Comparison of ENCODE assay signal across 18 cellular contexts in the genomic region with DNA sequence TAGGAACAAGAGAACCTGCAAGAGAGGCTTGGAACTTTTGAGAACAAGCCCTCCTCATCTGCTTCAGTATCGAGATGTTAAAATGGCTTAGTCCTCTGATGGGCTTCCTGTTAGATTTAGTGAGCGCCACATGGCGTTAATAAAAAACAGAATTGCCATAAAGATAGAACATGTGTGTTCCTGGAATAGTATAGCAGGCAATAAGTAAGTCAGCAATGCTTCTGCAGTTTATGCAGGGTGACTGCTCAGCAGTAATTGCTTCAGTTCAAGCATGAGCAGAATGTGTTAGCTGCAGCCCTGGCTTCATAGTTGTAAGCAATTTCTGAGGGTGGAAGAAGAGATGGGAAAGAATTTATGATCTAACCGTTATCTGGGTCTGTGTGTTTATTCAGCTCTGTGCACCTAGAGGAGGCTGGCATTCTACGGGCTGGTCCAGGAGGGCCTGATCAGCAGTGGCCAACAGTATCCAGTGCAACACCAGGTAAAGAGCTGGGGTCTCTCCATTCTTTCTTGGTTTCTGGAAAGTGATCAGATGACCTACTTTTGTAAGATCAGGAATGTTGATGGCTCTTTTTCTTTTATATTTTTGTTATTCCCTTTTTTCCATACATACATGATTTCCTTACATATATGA. TPM values are rescaled to one million over a fixed set of nuclear protein-coding genes. Genes with fewer than 3 reads are reported as not detected.
DNase-seq lines count a peak whose midpoint lies in the region; ATAC-seq and TF ChIP-seq lines count a peak whose summit lies in the region.
"Had no signal": no experiment of that assay in that cellular context is flagged by ENCODE, and none has a peak within 500 bp of the region (broad histone marks: within the 10 kb centered on the region; RNA-seq: fewer than 3 reads in every experiment).

No MANE protein-coding gene starts in this region.

- H3K4me3 ChIP-seq in SK-N-MC (peak overlapping the region; percentile 73), osteoblast (ENCODE audit: insufficient read depth, low read length) (no peak overlapping the region)
- H3K4me3 ChIP-seq: A549; BLaER1 treated with 17β-estradiol and CSF1 and Interleukin-3, amounts not matched to agents 10 nM and 100 nM had no signal

- no peaks in the 10 kb centered on the region for H3K79me2 ChIP-seq in osteoblast (ENCODE audit: insufficient read depth, low read length)

- no peaks in the 10 kb centered on the region for H4K20me1 ChIP-seq in osteoblast (ENCODE audit: insufficient read depth, low read length)
- H4K20me1 ChIP-seq: BLaER1 treated with 17β-estradiol and CSF1 and Interleukin-3, amounts not matched to agents 10 nM and 100 nM had no signal

- no peak for TF ChIP-seq CTCF in osteoblast (IDR thresholded peaks at IDR 0.05; ENCODE audit: extremely low read depth, low read depth, low read length)

- H3K36me3 ChIP-seq in SK-N-MC (ENCODE audit: insufficient read depth, low read length) = peaks cover 4% of the 10 kb centered on the region
- H3K36me3 ChIP-seq in osteoblast (ENCODE audit: insufficient read depth, low read length) = no peaks in the 10 kb centered on the region
- H3K36me3 ChIP-seq: BLaER1 treated with 17β-estradiol and CSF1 and Interleukin-3, amounts not matched to agents 10 nM and 100 nM had no signal

- H3K9me3 ChIP-seq in SK-N-MC (ENCODE audit: low read depth, low read length) = no peaks in the 10 kb centered on the region
- no peaks in the 10 kb centered on the region for H3K9me3 ChIP-seq in osteoblast (ENCODE audit: low read depth, low read length)
- H3K9me3 ChIP-seq: A549, Caco-2 had no signal

- no peak; the same call in 2 of the 3 replicates for ATAC-seq in SK-N-SH treated with all-trans-retinoic acid at 6 μM for 48 hours
- no peak for ATAC-seq in GM21576 (IDR thresholded peaks at IDR 0.05; ENCODE audit: unreplicated experiment)
- ATAC-seq: A549; CD8-positive, alpha-beta T cell had no signal

- H3K4me1 ChIP-seq in osteoblast (ENCODE audit: insufficient read depth, low read length) = no peaks in the 10 kb centered on the region
- H3K4me1 ChIP-seq: Caco-2 had no signal

- peak overlapping the region; percentile 70 for H3K9ac ChIP-seq in SK-N-MC (ENCODE audit: insufficient read length)
- H3K9ac ChIP-seq: BLaER1 treated with 17β-estradiol and CSF1 and Interleukin-3, amounts not matched to agents 10 nM and 100 nM had no signal

- H3K27ac ChIP-seq in SK-N-MC = peak overlapping the region; percentile 99
- H3K27ac ChIP-seq in osteoblast (ENCODE audit: low read depth, low read length) = no peak overlapping the region
- H3K27ac ChIP-seq: 22Rv1; A549; BLaER1 treated with 17β-estradiol and CSF1 and Interleukin-3, amounts not matched to agents 10 nM and 100 nM; C4-2B had no signal

- DNase-seq in SK-N-MC (ENCODE audit: low read depth, low spot score) (no peak), osteoblast (ENCODE audit: insufficient read length, low spot score, missing footprints) (peak; percentile 68), NCI-H2107 (lab: John Stamatoyannopoulos, UW) (no peak), SKM-1 (lab: John Stamatoyannopoulos, UW; ENCODE audit: unreplicated experiment) (no peak)
- DNase-seq: AML-193; Caco-2; Calu3; CD4-positive, alpha-beta T cell; CD8-positive, alpha-beta T cell; DMS79 treated with DMSO at 0.1 percent for 48 hours; GF-D8 had no signal

- H3K4me2 ChIP-seq in osteoblast (ENCODE audit: insufficient read depth, low read length) = no peak overlapping the region
- H3K4me2 ChIP-seq: A549; BLaER1 treated with 17β-estradiol and CSF1 and Interleukin-3, amounts not matched to agents 10 nM and 100 nM had no signal

- H3K27me3 ChIP-seq in osteoblast (ENCODE audit: insufficient read depth, low read length) = no peaks in the 10 kb centered on the region
- H3K27me3 ChIP-seq: BLaER1 treated with 17β-estradiol and CSF1 and Interleukin-3, amounts not matched to agents 10 nM and 100 nM had no signal

- no peak overlapping the region for H2AFZ ChIP-seq in osteoblast (ENCODE audit: low read length)

TF ChIP-seq in SK-N-SH treated with all-trans-retinoic acid at 6 μM for 48 hours, 23 proteins besides CTCF, POLR2A, EP300 and RAD21:
- TF ChIP-seq, protein P1, sequence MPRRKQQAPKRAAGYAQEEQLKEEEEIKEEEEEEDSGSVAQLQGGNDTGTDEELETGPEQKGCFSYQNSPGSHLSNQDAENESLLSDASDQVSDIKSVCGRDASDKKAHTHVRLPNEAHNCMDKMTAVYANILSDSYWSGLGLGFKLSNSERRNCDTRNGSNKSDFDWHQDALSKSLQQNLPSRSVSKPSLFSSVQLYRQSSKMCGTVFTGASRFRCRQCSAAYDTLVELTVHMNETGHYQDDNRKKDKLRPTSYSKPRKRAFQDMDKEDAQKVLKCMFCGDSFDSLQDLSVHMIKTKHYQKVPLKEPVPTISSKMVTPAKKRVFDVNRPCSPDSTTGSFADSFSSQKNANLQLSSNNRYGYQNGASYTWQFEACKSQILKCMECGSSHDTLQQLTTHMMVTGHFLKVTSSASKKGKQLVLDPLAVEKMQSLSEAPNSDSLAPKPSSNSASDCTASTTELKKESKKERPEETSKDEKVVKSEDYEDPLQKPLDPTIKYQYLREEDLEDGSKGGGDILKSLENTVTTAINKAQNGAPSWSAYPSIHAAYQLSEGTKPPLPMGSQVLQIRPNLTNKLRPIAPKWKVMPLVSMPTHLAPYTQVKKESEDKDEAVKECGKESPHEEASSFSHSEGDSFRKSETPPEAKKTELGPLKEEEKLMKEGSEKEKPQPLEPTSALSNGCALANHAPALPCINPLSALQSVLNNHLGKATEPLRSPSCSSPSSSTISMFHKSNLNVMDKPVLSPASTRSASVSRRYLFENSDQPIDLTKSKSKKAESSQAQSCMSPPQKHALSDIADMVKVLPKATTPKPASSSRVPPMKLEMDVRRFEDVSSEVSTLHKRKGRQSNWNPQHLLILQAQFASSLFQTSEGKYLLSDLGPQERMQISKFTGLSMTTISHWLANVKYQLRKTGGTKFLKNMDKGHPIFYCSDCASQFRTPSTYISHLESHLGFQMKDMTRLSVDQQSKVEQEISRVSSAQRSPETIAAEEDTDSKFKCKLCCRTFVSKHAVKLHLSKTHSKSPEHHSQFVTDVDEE (CRISPR knock-in tag; IDR thresholded peaks at IDR 0.05) = peak; percentile 49; the same call in 1 of the 2 replicates
- TF ChIP-seq ZFP3 (CRISPR knock-in tag; IDR thresholded peaks at IDR 0.05) = no peak
- TF ChIP-seq, protein P2, sequence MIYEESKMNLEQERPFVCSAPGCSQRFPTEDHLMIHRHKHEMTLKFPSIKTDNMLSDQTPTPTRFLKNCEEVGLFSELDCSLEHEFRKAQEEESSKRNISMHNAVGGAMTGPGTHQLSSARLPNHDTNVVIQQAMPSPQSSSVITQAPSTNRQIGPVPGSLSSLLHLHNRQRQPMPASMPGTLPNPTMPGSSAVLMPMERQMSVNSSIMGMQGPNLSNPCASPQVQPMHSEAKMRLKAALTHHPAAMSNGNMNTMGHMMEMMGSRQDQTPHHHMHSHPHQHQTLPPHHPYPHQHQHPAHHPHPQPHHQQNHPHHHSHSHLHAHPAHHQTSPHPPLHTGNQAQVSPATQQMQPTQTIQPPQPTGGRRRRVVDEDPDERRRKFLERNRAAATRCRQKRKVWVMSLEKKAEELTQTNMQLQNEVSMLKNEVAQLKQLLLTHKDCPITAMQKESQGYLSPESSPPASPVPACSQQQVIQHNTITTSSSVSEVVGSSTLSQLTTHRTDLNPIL (CRISPR knock-in tag; IDR thresholded peaks at IDR 0.05; ENCODE audit: low read depth) = no peak
- peak; percentile 87 for TF ChIP-seq TCF4 (CRISPR knock-in tag; IDR thresholded peaks at IDR 0.05; ENCODE audit: borderline replicate concordance)
- TF ChIP-seq, protein P3, sequence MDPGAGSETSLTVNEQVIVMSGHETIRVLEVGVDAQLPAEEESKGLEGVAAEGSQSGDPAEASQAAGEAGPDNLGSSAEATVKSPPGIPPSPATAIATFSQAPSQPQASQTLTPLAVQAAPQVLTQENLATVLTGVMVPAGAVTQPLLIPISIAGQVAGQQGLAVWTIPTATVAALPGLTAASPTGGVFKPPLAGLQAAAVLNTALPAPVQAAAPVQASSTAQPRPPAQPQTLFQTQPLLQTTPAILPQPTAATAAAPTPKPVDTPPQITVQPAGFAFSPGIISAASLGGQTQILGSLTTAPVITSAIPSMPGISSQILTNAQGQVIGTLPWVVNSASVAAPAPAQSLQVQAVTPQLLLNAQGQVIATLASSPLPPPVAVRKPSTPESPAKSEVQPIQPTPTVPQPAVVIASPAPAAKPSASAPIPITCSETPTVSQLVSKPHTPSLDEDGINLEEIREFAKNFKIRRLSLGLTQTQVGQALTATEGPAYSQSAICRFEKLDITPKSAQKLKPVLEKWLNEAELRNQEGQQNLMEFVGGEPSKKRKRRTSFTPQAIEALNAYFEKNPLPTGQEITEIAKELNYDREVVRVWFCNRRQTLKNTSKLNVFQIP (CRISPR knock-in tag; IDR thresholded peaks at IDR 0.05; ENCODE audit: borderline replicate concordance, low read depth) = no peak
- TF ChIP-seq ISL1 (CRISPR knock-in tag; IDR thresholded peaks at IDR 0.05) = no peak
- 0 out of 2 replicates have a peak, but pooled peaks have one; percentile 45 for TF ChIP-seq BACH2 (CRISPR knock-in tag; IDR thresholded peaks at IDR 0.05; ENCODE audit: borderline replicate concordance)
- no peak for TF ChIP-seq PPARA (CRISPR knock-in tag; IDR thresholded peaks at IDR 0.05; ENCODE audit: borderline replicate concordance)
TF ChIP-seq in SK-N-SH treated with all-trans-retinoic acid at 6 μM for 48 hours: peak in this region for 3.

RNA-seq across cellular contexts. Expression of a gene that starts 15.9 kb away (rescaled TPM):
- 0.36 and 0.59 TPM in 2 replicates for total RNA-seq in osteoblast
- total RNA-seq: B cell; Caco-2; CD4-positive, alpha-beta T cell; CD8-positive, alpha-beta T cell had no signal

RNA-seq across cellular contexts. Expression of a gene that starts 56.1 kb away (rescaled TPM):
- 0.29 and 0.36 TPM in 2 replicates for total RNA-seq in osteoblast
- total RNA-seq: B cell; Caco-2; CD4-positive, alpha-beta T cell; CD8-positive, alpha-beta T cell had no signal
